1 cellular context compared by ENCODE assay signal in genomic region chr15:38325290-38325990, GRCh38.
TF ChIP-seq lines count a peak whose summit lies in the region.

No MANE protein-coding gene starts in this region.

TF ChIP-seq in IMR-90, 13 proteins besides CTCF, POLR2A, EP300 and RAD21:
- TF ChIP-seq RFX5 (IDR thresholded peaks at IDR 0.05; ENCODE audit: low read depth, low read length) = no peak
- TF ChIP-seq FOS (IDR thresholded peaks at IDR 0.05; ENCODE audit: low read depth, low read length) = no peak
- TF ChIP-seq RCOR1 (IDR thresholded peaks at IDR 0.05; ENCODE audit: insufficient replicate concordance, low read length) = no peak
- no peak for TF ChIP-seq SMC3 (IDR thresholded peaks at IDR 0.05; ENCODE audit: low read depth, low read length)
- TF ChIP-seq MAFK (IDR thresholded peaks at IDR 0.05; ENCODE audit: low read depth, low read length) = no peak
- TF ChIP-seq BHLHE40 (IDR thresholded peaks at IDR 0.05; ENCODE audit: low read depth, low read length) = no peak
- no peak for TF ChIP-seq NFE2L2 (IDR thresholded peaks at IDR 0.05; ENCODE audit: low read depth, low read length)
- no peak for TF ChIP-seq MXI1 (IDR thresholded peaks at IDR 0.05; ENCODE audit: borderline replicate concordance, low read depth, low read length)
- no peak for TF ChIP-seq CHD1 (IDR thresholded peaks at IDR 0.05; ENCODE audit: low read depth, low read length)
- TF ChIP-seq ELK1 (IDR thresholded peaks at IDR 0.05; ENCODE audit: borderline replicate concordance, low read depth, low read length) = no peak
- TF ChIP-seq USF2 (IDR thresholded peaks at IDR 0.05; ENCODE audit: low read depth, low read length) = no peak
- TF ChIP-seq CEBPB (IDR thresholded peaks at IDR 0.05; ENCODE audit: low read depth, low read length) = no peak
- TF ChIP-seq MAZ (IDR thresholded peaks at IDR 0.05; ENCODE audit: borderline replicate concordance, low read depth, low read length) = no peak
